ENCODE assay signal across 13 cellular contexts in genomic region chr1:48878191-48878940, GRCh38.
A peak's percentile ranks its signal among the peaks of the same experiment; 100 is the strongest.
DNase-seq lines count a peak whose midpoint lies in the region; ATAC-seq and TF ChIP-seq lines count a peak whose summit lies in the region.
"Had no signal": no experiment of that assay in that cellular context is flagged by ENCODE, and none has a peak within 500 bp of the region (broad histone marks: within the 10 kb centered on the region; RNA-seq: fewer than 3 reads in every experiment).

No MANE protein-coding gene starts in this region.

- no peaks in the 10 kb centered on the region for H3K36me3 ChIP-seq in RWPE2 (ENCODE audit: low read depth)

- H3K27ac Mint-ChIP-seq in activated CD4-positive, alpha-beta T cell treated with anti-CD3 and anti-CD28 coated beads, Interleukin-2, amount 10 ng/mL, durations not matched to agents 24 days and 14 days: no peak overlapping the region
- H3K27ac Mint-ChIP-seq in type B pancreatic cell: no peak overlapping the region
- H3K27ac Mint-ChIP-seq in natural killer cell treated with Interleukin-12 subunit alpha and Interleukin-12 subunit beta and Interleukin-15 and Interleukin-18, amount 100 ng/mL, for 72 hours: no peak overlapping the region

- no peaks in the 10 kb centered on the region for H3K9me3 ChIP-seq in RWPE2 (ENCODE audit: severe bottlenecking)
- H3K9me3 ChIP-seq: testis had no signal

- H3K27ac ChIP-seq in RWPE2 (ENCODE audit: poor library complexity, severe bottlenecking): peak overlapping the region; percentile 51
- H3K27ac ChIP-seq: testis had no signal

- ATAC-seq in RWPE2 (ENCODE audit: low read depth): peak; percentile 98
- no peak for ATAC-seq in natural killer cell treated with Interleukin-12 subunit alpha and Interleukin-12 subunit beta and Interleukin-15 and Interleukin-18, amount 100 ng/mL, for 72 hours
- ATAC-seq: left lobe of liver had no signal

- TF ChIP-seq CTCF in RWPE2 (IDR thresholded peaks at IDR 0.05; ENCODE audit: poor library complexity, severe bottlenecking) (no peak), fibroblast of villous mesenchyme (IDR thresholded peaks at IDR 0.05; ENCODE audit: insufficient read depth, low read depth, low read length) (no peak), type B pancreatic cell (conservative IDR thresholded peaks at IDR 0.05) (no peak)

- H3K36me3 Mint-ChIP-seq in activated CD4-positive, alpha-beta T cell treated with anti-CD3 and anti-CD28 coated beads, Interleukin-2, amount 10 ng/mL, durations not matched to agents 24 days and 14 days (ENCODE audit: low read depth): no peaks in the 10 kb centered on the region
- H3K36me3 Mint-ChIP-seq in type B pancreatic cell: no peaks in the 10 kb centered on the region
- no peaks in the 10 kb centered on the region for H3K36me3 Mint-ChIP-seq in natural killer cell treated with Interleukin-12 subunit alpha and Interleukin-12 subunit beta and Interleukin-15 and Interleukin-18, amount 100 ng/mL, for 72 hours

- H3K4me1 Mint-ChIP-seq in activated CD4-positive, alpha-beta T cell treated with anti-CD3 and anti-CD28 coated beads, Interleukin-2, amount 10 ng/mL, durations not matched to agents 24 days and 14 days: no peaks in the 10 kb centered on the region
- H3K4me1 Mint-ChIP-seq in type B pancreatic cell (ENCODE audit: unreplicated experiment): no peaks in the 10 kb centered on the region
- no peaks in the 10 kb centered on the region for H3K4me1 Mint-ChIP-seq in natural killer cell treated with Interleukin-12 subunit alpha and Interleukin-12 subunit beta and Interleukin-15 and Interleukin-18, amount 100 ng/mL, for 72 hours (ENCODE audit: low read depth in 2 of 2)

- intact Hi-C loops in activated CD4-positive, alpha-beta T cell treated with anti-CD3 and anti-CD28 coated beads, Interleukin-2, amount 10 ng/mL, durations not matched to agents 24 days and 14 days (cut with micrococcal nuclease): no loop called here

- H3K4me3 Mint-ChIP-seq in activated CD4-positive, alpha-beta T cell treated with anti-CD3 and anti-CD28 coated beads, Interleukin-2, amount 10 ng/mL, durations not matched to agents 24 days and 14 days: no peak overlapping the region
- no peak overlapping the region for H3K4me3 Mint-ChIP-seq in type B pancreatic cell
- no peak overlapping the region for H3K4me3 Mint-ChIP-seq in natural killer cell treated with Interleukin-12 subunit alpha and Interleukin-12 subunit beta and Interleukin-15 and Interleukin-18, amount 100 ng/mL, for 72 hours

- no peaks in the 10 kb centered on the region for H3K27me3 ChIP-seq in RWPE2 (ENCODE audit: insufficient read depth, poor library complexity, severe bottlenecking)
- H3K27me3 ChIP-seq: testis had no signal

- no peaks in the 10 kb centered on the region for H3K9me3 Mint-ChIP-seq in activated CD4-positive, alpha-beta T cell treated with anti-CD3 and anti-CD28 coated beads, Interleukin-2, amount 10 ng/mL, durations not matched to agents 24 days and 14 days
- no peaks in the 10 kb centered on the region for H3K9me3 Mint-ChIP-seq in type B pancreatic cell
- no peaks in the 10 kb centered on the region for H3K9me3 Mint-ChIP-seq in natural killer cell treated with Interleukin-12 subunit alpha and Interleukin-12 subunit beta and Interleukin-15 and Interleukin-18, amount 100 ng/mL, for 72 hours

- peaks cover 25% of the 10 kb centered on the region for H3K4me1 ChIP-seq in RWPE2 (ENCODE audit: insufficient read depth, poor library complexity, severe bottlenecking)
- H3K4me1 ChIP-seq: testis had no signal

- peak; percentile 18 for DNase-seq in activated CD4-positive, alpha-beta T cell treated with anti-CD3 and anti-CD28 coated beads, Interleukin-2, amount 10 ng/mL, durations not matched to agents 24 days and 14 days
- no peak for DNase-seq in activated CD4-positive, alpha-beta T cell treated with anti-CD3 and anti-CD28 coated beads for 1 hour
- DNase-seq in RWPE2 (ENCODE audit: low spot score) (no peak), fibroblast of villous mesenchyme (ENCODE audit: low read depth) (peak; percentile 28), stromal cell of bone marrow (ENCODE audit: low read depth) (peak; percentile 92), GDM1 (lab: John Stamatoyannopoulos, UW) (no peak), type B pancreatic cell (ENCODE audit: extremely low spot score, unreplicated experiment) (no peak)
- no peak for DNase-seq in natural killer cell treated with Interleukin-12 subunit alpha and Interleukin-12 subunit beta and Interleukin-15 and Interleukin-18, amount 100 ng/mL, for 72 hours (ENCODE audit: low spot score)
- DNase-seq: activated CD4-positive, alpha-beta T cell treated with anti-CD3 and anti-CD28 coated beads for 4 hours; AML-193; stimulated activated CD4-positive, alpha-beta T cell treated with anti-CD3 and anti-CD28 coated beads, Interleukin-15, amount 100 ng/mL, for 24 hours; testis had no signal

- no peak overlapping the region for H3K4me3 ChIP-seq in RWPE2 (ENCODE audit: severe bottlenecking)
- H3K4me3 ChIP-seq in fibroblast of villous mesenchyme (ENCODE audit: low read depth, low read length): no peak overlapping the region
- H3K4me3 ChIP-seq: testis had no signal

- peaks cover 8% of the 10 kb centered on the region for H3K27me3 Mint-ChIP-seq in activated CD4-positive, alpha-beta T cell treated with anti-CD3 and anti-CD28 coated beads, Interleukin-2, amount 10 ng/mL, durations not matched to agents 24 days and 14 days
- peaks cover 11% of the 10 kb centered on the region for H3K27me3 Mint-ChIP-seq in type B pancreatic cell
- H3K27me3 Mint-ChIP-seq in natural killer cell treated with Interleukin-12 subunit alpha and Interleukin-12 subunit beta and Interleukin-15 and Interleukin-18, amount 100 ng/mL, for 72 hours: peaks cover 0 to 2% of the 10 kb centered on the region in 2 donors

Comparison
In these comparisons a context has a peak if more than half of its experiments do, and no peak if none do; other contexts are left out.
1. DNase-seq: peak in activated CD4-positive, alpha-beta T cell treated with anti-CD3 and anti-CD28 coated beads, Interleukin-2, amount 10 ng/mL, durations not matched to agents 24 days and 14 days (single experiment), fibroblast of villous mesenchyme (single experiment) and stromal cell of bone marrow (single experiment); none in activated CD4-positive, alpha-beta T cell treated with anti-CD3 and anti-CD28 coated beads for 1 hour (single experiment), RWPE2 (single experiment), GDM1 (single experiment), type B pancreatic cell (single experiment) and natural killer cell treated with Interleukin-12 subunit alpha and Interleukin-12 subunit beta and Interleukin-15 and Interleukin-18, amount 100 ng/mL, for 72 hours (single experiment).